8 cellular contexts compared by ENCODE assay signal in genomic region chr3:45689787-45690145, GRCh38. TPM values are rescaled to one million over a fixed set of nuclear protein-coding genes. Genes with fewer than 3 reads are reported as not detected.
DNase-seq lines count a peak whose midpoint lies in the region; ATAC-seq and TF ChIP-seq lines count a peak whose summit lies in the region.

No MANE protein-coding gene starts in this region.

- H2AFZ ChIP-seq in OCI-LY7 (ENCODE audit: low read length) = peak overlapping the region; percentile 36; the same call in 1 of the 2 replicates
- peak overlapping the region; percentile 90 for H2AFZ ChIP-seq in neuronal stem cell (ENCODE audit: low read length)

- CTCF ChIA-PET in CD8-positive, alpha-beta T cell (lab: Charles Lee) = interaction anchor here (0.9 to 2.4 kb wide), 7 partner anchors 11 to 33 kb away, joined by 3 to 16 read pairs (median 5); no protein-coding TSS in a partner anchor
- CTCF ChIA-PET in OCI-LY7 (lab: Charles Lee; ENCODE audit: unreplicated experiment) = no interaction called here

- no peak overlapping the region for H4K8ac ChIP-seq in neuronal stem cell (ENCODE audit: low read depth, low read length)

- no peak overlapping the region for H2AK5ac ChIP-seq in neuronal stem cell (ENCODE audit: low read depth, low read length)

- 4 to 5% methylated on average over 4 to 8 of the region's 8 CpGs for WGBS in endodermal cell (ENCODE audit: insufficient coverage in 1 of 2, insufficient read length in 1 of 2), 2 experiments
- WGBS in neuronal stem cell (ENCODE audit: extremely low coverage in 2 of 2, insufficient read length in 2 of 2, insufficient replicate concordance in 1 of 2), 2 donors = no CpG with 5 or more reads among the region's 8 CpGs

- peaks cover 2% of the 10 kb centered on the region for H3K79me1 ChIP-seq in neuronal stem cell (ENCODE audit: low read depth, low read length)

- intact Hi-C loops in CD8-positive, alpha-beta T cell (cut with DNase I, micrococcal nuclease) = loop anchor here (1.0 to 10.0 kb wide), 7 partner anchors 15 to 1355 kb away; partner anchors contain the start of genes LIMD1 (in 2 of the 2), LZTFL1 (in 2 of the 2), FYCO1 (in 1 of the 2) and TCAIM (in 1 of the 2)
- intact Hi-C loops in OCI-LY7 (cut with micrococcal nuclease; ENCODE audit: unreplicated experiment) = loop anchor here (1.0 kb wide), 1 partner anchor 301 kb away; the partner anchor contains the start of gene LARS2

- peak overlapping the region; percentile 100 for H3K23ac ChIP-seq in neuronal stem cell (ENCODE audit: low read depth, low read length, poor library complexity)

- peak overlapping the region; percentile 86 for H3K18ac ChIP-seq in neuronal stem cell (ENCODE audit: low read length)

- H3K4me3 ChIP-seq in CD8-positive, alpha-beta T cell (ENCODE audit: low read depth, low read length) = peak overlapping the region; percentile 66
- peak overlapping the region; percentile 91 for H3K4me3 ChIP-seq in OCI-LY7 (ENCODE audit: low read depth, low read length, poor library complexity, severe bottlenecking)
- peak overlapping the region; percentile 100 for H3K4me3 ChIP-seq in endodermal cell (ENCODE audit: low read length)
- peak overlapping the region; percentile 74 to 96 for H3K4me3 ChIP-seq in neuronal stem cell (ENCODE audit: low read length in 2 of 2)

- H3K4me3 Mint-ChIP-seq in CD8-positive, alpha-beta T cell = peak overlapping the region; percentile 86
- peak overlapping the region; percentile 92 for H3K4me3 Mint-ChIP-seq in endodermal cell

- no peak overlapping the region for H3K14ac ChIP-seq in neuronal stem cell (ENCODE audit: low read length)

- TF ChIP-seq CTCF in CD8-positive, alpha-beta T cell (IDR thresholded peaks at IDR 0.05) = no peak
- no peak for TF ChIP-seq CTCF in OCI-LY7 (conservative IDR thresholded peaks at IDR 0.05; ENCODE audit: low read length)
- no peak for TF ChIP-seq CTCF in endodermal cell (conservative IDR thresholded peaks at IDR 0.05)

- no peaks in the 10 kb centered on the region for H3K9me3 Mint-ChIP-seq in CD8-positive, alpha-beta T cell
- peaks cover 2% of the 10 kb centered on the region for H3K9me3 Mint-ChIP-seq in endodermal cell

- peak overlapping the region; percentile 97 for H3K4me2 ChIP-seq in OCI-LY7 (ENCODE audit: low read length)
- H3K4me2 ChIP-seq in neuronal stem cell (ENCODE audit: insufficient read depth, low read length, poor library complexity, severe bottlenecking) = peak overlapping the region; percentile 67

- DNase-seq in CD8-positive, alpha-beta T cell = no peak
- DNase-seq in OCI-LY7 (ENCODE audit: low spot score) (no peak), endodermal cell (no peak), neuronal stem cell (ENCODE audit: low spot score) (no peak), retina (no peak), NCI-H774 (lab: John Stamatoyannopoulos, UW) (no peak)

- peak overlapping the region; percentile 94 for H3K9ac ChIP-seq in endodermal cell (ENCODE audit: extremely low read depth, low read length, poor library complexity, severe bottlenecking)
- peak overlapping the region; percentile 97 for H3K9ac ChIP-seq in neuronal stem cell (ENCODE audit: low read depth, low read length, poor library complexity)

- POLR2A ChIA-PET in CD8-positive, alpha-beta T cell (lab: Charles Lee) = interaction anchor here (0.7 to 2.7 kb wide), 7 partner anchors 9 to 95 kb away, joined by 3 to 13 read pairs (median 6); partner anchors contain the start of gene LIMD1
- POLR2A ChIA-PET in OCI-LY7 (lab: Charles Lee) = interaction anchor here (0.9 to 2.4 kb wide), 5 partner anchors 10 to 25 kb away, joined by 3 to 11 read pairs (median 4); no protein-coding TSS in a partner anchor

- peaks cover 54% of the 10 kb centered on the region for H3K79me2 ChIP-seq in OCI-LY7 (ENCODE audit: insufficient read depth, low read depth, low read length)

- H2BK12ac ChIP-seq in neuronal stem cell (ENCODE audit: low read length) = no peak overlapping the region

- H3K27ac Mint-ChIP-seq in CD8-positive, alpha-beta T cell = peak overlapping the region; percentile 98
- peak overlapping the region; percentile 94 for H3K27ac Mint-ChIP-seq in endodermal cell

- peaks cover 64% of the 10 kb centered on the region for H3K4me1 Mint-ChIP-seq in CD8-positive, alpha-beta T cell (ENCODE audit: low read depth)
- peaks cover 49% of the 10 kb centered on the region for H3K4me1 Mint-ChIP-seq in endodermal cell

- H3K4me1 ChIP-seq in CD8-positive, alpha-beta T cell (ENCODE audit: insufficient read depth, low read length) = peaks cover 48% of the 10 kb centered on the region
- H3K4me1 ChIP-seq in OCI-LY7 (ENCODE audit: insufficient read depth, low read length, poor library complexity, severe bottlenecking) (peaks cover 38% of the 10 kb centered on the region), endodermal cell (ENCODE audit: control insufficient read depth, insufficient read depth, low read length) (peaks cover 22% of the 10 kb centered on the region), neuronal stem cell (ENCODE audit: control insufficient read depth in 2 of 2, insufficient read depth in 1 of 2, low read depth in 1 of 2, low read length in 2 of 2) (peaks cover 3 to 6% of the 10 kb centered on the region in 2 donors)

- peaks cover 6% of the 10 kb centered on the region; the same call in 1 of the 2 replicates for H4K20me1 ChIP-seq in OCI-LY7 (ENCODE audit: insufficient read depth, low read length)

- no peaks in the 10 kb centered on the region for H3K27me3 ChIP-seq in CD8-positive, alpha-beta T cell (ENCODE audit: insufficient read depth, low read length)
- no peaks in the 10 kb centered on the region for H3K27me3 ChIP-seq in endodermal cell (ENCODE audit: control insufficient read depth, insufficient read depth, low read length, poor library complexity, severe bottlenecking)
- H3K27me3 ChIP-seq in neuronal stem cell (ENCODE audit: control insufficient read depth in 3 of 3, insufficient read depth in 3 of 3, low read depth in 1 of 3, low read length in 3 of 3) = no peaks in the 10 kb centered on the region

- peaks cover 3% of the 10 kb centered on the region for H3K27me3 Mint-ChIP-seq in CD8-positive, alpha-beta T cell (ENCODE audit: low read depth)
- H3K27me3 Mint-ChIP-seq in endodermal cell (ENCODE audit: insufficient read depth) = no peaks in the 10 kb centered on the region

- no peaks in the 10 kb centered on the region for H3K9me2 ChIP-seq in OCI-LY7 (ENCODE audit: insufficient read depth, low read length)

- ATAC-seq in CD8-positive, alpha-beta T cell = no peak
- no peak for ATAC-seq in HG03280 (IDR thresholded peaks at IDR 0.05; ENCODE audit: unreplicated experiment)
- ATAC-seq in esophagus mucosa = no peak

- H4K91ac ChIP-seq in neuronal stem cell (ENCODE audit: low read depth, low read length, poor library complexity) = no peak overlapping the region

- peak overlapping the region; percentile 93 for H2BK5ac ChIP-seq in neuronal stem cell (ENCODE audit: low read length)

- no peaks in the 10 kb centered on the region for H3K9me3 ChIP-seq in CD8-positive, alpha-beta T cell (ENCODE audit: low read length)
- H3K9me3 ChIP-seq in OCI-LY7 (ENCODE audit: low read length) = no peaks in the 10 kb centered on the region
- H3K9me3 ChIP-seq in endodermal cell (ENCODE audit: control insufficient read depth, low read length) = no peaks in the 10 kb centered on the region
- no peaks in the 10 kb centered on the region for H3K9me3 ChIP-seq in neuronal stem cell (replicated peaks in 1 of 2; ENCODE audit: control insufficient read depth in 2 of 2, insufficient read depth in 1 of 2, low read depth in 1 of 2, low read length in 2 of 2)

- H2BK120ac ChIP-seq in neuronal stem cell (ENCODE audit: low read depth, low read length) = no peak overlapping the region

- no peak overlapping the region for H3K4ac ChIP-seq in neuronal stem cell (ENCODE audit: low read length)

- BruUV-seq in OCI-LY7 (replicated peaks; lab: Mats Ljungman, UMichigan) = no TSS peak

- H3K27ac ChIP-seq in CD8-positive, alpha-beta T cell (ENCODE audit: low read depth, low read length) = peak overlapping the region; percentile 89
- peak overlapping the region; percentile 78 for H3K27ac ChIP-seq in OCI-LY7 (ENCODE audit: low read depth, low read length, poor library complexity, severe bottlenecking)
- H3K27ac ChIP-seq in endodermal cell (ENCODE audit: low read depth, low read length) = peak overlapping the region; percentile 87
- peak overlapping the region; percentile 91 for H3K27ac ChIP-seq in neuronal stem cell (replicated peaks; ENCODE audit: low read length)

- H2BK15ac ChIP-seq in neuronal stem cell (ENCODE audit: low read length) = no peak overlapping the region

- H3K36me3 ChIP-seq in CD8-positive, alpha-beta T cell (ENCODE audit: insufficient read depth, low read length) = no peaks in the 10 kb centered on the region
- H3K36me3 ChIP-seq in OCI-LY7 (ENCODE audit: insufficient read depth, low read length) (peaks cover 29% of the 10 kb centered on the region), endodermal cell (ENCODE audit: control insufficient read depth, insufficient read depth, low read length) (peaks cover 47% of the 10 kb centered on the region), neuronal stem cell (replicated peaks in 1 of 2; ENCODE audit: control insufficient read depth in 2 of 2, insufficient read depth in 2 of 2, low read length in 2 of 2) (peaks cover 2 to 29% of the 10 kb centered on the region in 2 donors)

- H3K36me3 Mint-ChIP-seq in CD8-positive, alpha-beta T cell = peaks cover 46% of the 10 kb centered on the region
- H3K36me3 Mint-ChIP-seq in endodermal cell (ENCODE audit: low read depth) = peaks cover 30% of the 10 kb centered on the region

RNA-seq across cellular contexts. Expression of gene SACM1L, which starts 0.6 kb away (rescaled TPM):
- 10 to 100 TPM; 54.4 to 56.7 TPM for total RNA-seq in CD8-positive, alpha-beta T cell
- 35.5 and 35.9 TPM in 2 replicates for total RNA-seq in OCI-LY7 (2014; rRNA removed; shearing (Covaris generic))
- total RNA-seq in OCI-LY7 (2022) (54.9 and 59.4 TPM in 2 replicates), endodermal cell (100 to 1,000 TPM; 149 to 161 TPM), esophagus mucosa (22.8 TPM)
- polyA plus RNA-seq in endodermal cell (2013, experiment 1 of 2) = 63.0 TPM
- 66.3 TPM for polyA plus RNA-seq in endodermal cell (2013, experiment 2 of 2)
- 26.9 TPM for polyA plus RNA-seq in neuronal stem cell (2013, experiment 1 of 2)
- 26.9 TPM for polyA plus RNA-seq in neuronal stem cell (2013, experiment 2 of 2)
